Comparison of ENCODE assay signal across 11 cellular contexts in the genomic region with DNA sequence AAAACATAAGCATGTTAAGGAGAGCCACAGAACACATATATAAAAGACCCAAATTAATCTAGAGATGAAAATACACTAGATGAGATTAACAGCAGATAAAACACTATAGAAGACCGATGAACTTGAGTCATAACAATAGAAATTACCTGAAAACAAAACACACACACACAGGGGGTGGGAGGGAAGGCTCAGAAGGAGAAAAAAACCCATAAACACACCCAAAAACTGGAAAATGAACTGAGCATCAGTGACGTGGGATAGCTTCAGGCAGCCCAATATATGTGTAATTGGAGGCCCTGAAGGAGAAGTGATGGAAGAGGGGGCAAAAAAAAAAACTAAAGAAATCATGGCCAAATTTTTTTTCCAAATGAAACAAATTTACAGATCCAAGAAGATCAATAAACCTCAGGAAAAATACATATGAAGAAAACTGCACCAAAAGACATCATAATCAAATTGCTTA. TPM values are rescaled to one million over a fixed set of nuclear protein-coding genes. Genes with fewer than 3 reads are reported as not detected.
DNase-seq lines count a peak whose midpoint lies in the region; ATAC-seq and FAIRE-seq lines count a peak whose summit lies in the region.
"Had no signal": no experiment of that assay in that cellular context is flagged by ENCODE, and none has a peak within 500 bp of the region (broad histone marks: within the 10 kb centered on the region; RNA-seq: fewer than 3 reads in every experiment).

No MANE protein-coding gene starts in this region.

- peak overlapping the region; percentile 63 for H3K27ac Mint-ChIP-seq in central memory CD8-positive, alpha-beta T cell (ENCODE audit: low read depth)

- H3K4me3 Mint-ChIP-seq in central memory CD8-positive, alpha-beta T cell: peak overlapping the region; percentile 50

- FAIRE-seq in urothelium cell line (lab: Jason Lieb, UNC): no peak

- in situ Hi-C loops in G401 (cut with HindIII; ENCODE audit: low sequenced_read_pairs): no loop called here

- no peaks in the 10 kb centered on the region for H3K9me3 Mint-ChIP-seq in central memory CD8-positive, alpha-beta T cell

- H3K4me1 Mint-ChIP-seq in central memory CD8-positive, alpha-beta T cell: peaks cover 65% of the 10 kb centered on the region

- peaks cover 16% of the 10 kb centered on the region for H3K36me3 Mint-ChIP-seq in central memory CD8-positive, alpha-beta T cell (ENCODE audit: insufficient read depth)

- DNase-seq in central memory CD8-positive, alpha-beta T cell (ENCODE audit: low spot score in 2 of 2): no peak
- DNase-seq in G401 (ENCODE audit: low spot score): no peak
- DNase-seq in urothelium cell line (ENCODE audit: low spot score): no peak
- no peak for DNase-seq in NCI-H2029 (lab: John Stamatoyannopoulos, UW)
- DNase-seq: DMS 273 treated with DMSO at 0.1 percent for 48 hours; lower lobe of right lung; MM.1S; NK-92 treated with Interleukin-12 subunit alpha and Interleukin-12 subunit beta, amount 100 ng/mL, for 24 hours had no signal

- peak; percentile 36 for ATAC-seq in GM18519 (IDR thresholded peaks at IDR 0.05; ENCODE audit: low FRiP score, unreplicated experiment)
- peak; percentile 19 for ATAC-seq in GM21423 (IDR thresholded peaks at IDR 0.05; ENCODE audit: unreplicated experiment)
- ATAC-seq in HG03432 (IDR thresholded peaks at IDR 0.05; ENCODE audit: unreplicated experiment): peak; percentile 46
- no peak for ATAC-seq in central memory CD8-positive, alpha-beta T cell (replicated peaks; ENCODE audit: extremely low read depth, poor library complexity, severe bottlenecking)
- ATAC-seq: lower lobe of right lung had no signal

- H3K27me3 Mint-ChIP-seq in central memory CD8-positive, alpha-beta T cell: no peaks in the 10 kb centered on the region

RNA-seq across cellular contexts. Expression of gene ALDH9A1, which starts 11.4 kb away (rescaled TPM):
- 102 and 132 TPM in 2 replicates for total RNA-seq in G401 (2014; rRNA removed; shearing (Covaris generic))

RNA-seq across cellular contexts. Expression of gene MGST3, which starts 56.0 kb away (rescaled TPM):
- 66.1 and 86.1 TPM in 2 replicates for total RNA-seq in G401 (2014; rRNA removed; shearing (Covaris generic))
